ENCODE assay signal across 8 cellular contexts in the genomic region with DNA sequence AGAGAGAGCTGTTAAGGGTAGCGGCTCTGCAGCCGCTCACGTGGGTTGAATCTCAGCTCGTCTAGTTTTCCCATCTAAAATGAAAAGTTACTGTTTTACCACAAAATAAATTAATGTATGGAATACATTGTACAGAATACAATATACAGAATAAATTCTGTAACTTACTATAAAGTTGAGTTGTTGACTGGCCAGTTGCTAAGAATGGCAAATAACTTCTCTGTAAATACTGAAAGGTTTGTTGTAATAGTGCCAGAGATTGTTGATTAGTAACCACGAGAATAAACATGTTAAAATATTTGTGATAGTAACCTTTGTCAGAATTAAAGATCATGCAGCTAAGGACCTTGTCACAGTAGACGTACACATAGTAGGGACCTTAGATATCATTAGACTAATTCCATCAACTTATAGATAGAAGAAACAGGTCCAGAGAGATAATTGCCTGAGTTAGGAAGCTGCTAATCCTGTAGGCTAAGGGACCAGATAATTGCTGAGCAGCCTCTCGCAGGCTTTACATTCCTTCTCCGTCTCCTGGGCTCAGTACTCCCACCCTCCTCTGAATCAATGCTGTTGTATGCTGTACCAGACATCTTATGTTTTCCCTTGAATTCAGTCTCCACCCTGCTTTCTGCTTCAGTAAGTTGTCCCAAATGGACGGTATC. TPM values are rescaled to one million over a fixed set of nuclear protein-coding genes. Genes with fewer than 3 reads are reported as not detected.
A peak's percentile ranks its signal among the peaks of the same experiment; 100 is the strongest.
DNase-seq lines count a peak whose midpoint lies in the region; ATAC-seq and TF ChIP-seq lines count a peak whose summit lies in the region.

No MANE protein-coding gene starts in this region.

- H3K4me1 Mint-ChIP-seq in mesothelial cell of epicardium = peaks cover 45% of the 10 kb centered on the region

- no peak overlapping the region for H3K9ac ChIP-seq in HUES6 (ENCODE audit: low read length)

- H3K4me3 Mint-ChIP-seq in mesothelial cell of epicardium = peak overlapping the region; percentile 89

- no peaks in the 10 kb centered on the region for H3K9me3 ChIP-seq in HUES6 (ENCODE audit: control insufficient read depth, insufficient read depth, low read depth, low read length)

- no peak overlapping the region for H3K27ac ChIP-seq in HUES6 (ENCODE audit: low read depth, low read length)
- peak overlapping the region; percentile 48 for H3K27ac ChIP-seq in brain microvascular endothelial cell

- CTCF ChIA-PET in AG04449 (lab: Yijun Ruan, JAX) = interaction anchor here (1.1 to 2.4 kb wide), 5 partner anchors 12 to 31 kb away, joined by 4 to 12 read pairs (median 4); partner anchors contain the start of gene MDC1

- TF ChIP-seq CTCF in AG04449 (IDR thresholded peaks at IDR 0.05; ENCODE audit: insufficient read depth, low read length, missing control alignments) (no peak), brain microvascular endothelial cell (IDR thresholded peaks at IDR 0.05; ENCODE audit: low read depth, low read length, missing control alignments) (no peak), mesothelial cell of epicardium (IDR thresholded peaks at IDR 0.05; ENCODE audit: unreplicated experiment) (no peak)

- H3K27ac Mint-ChIP-seq in mesothelial cell of epicardium = peak overlapping the region; percentile 93

- H3K27me3 ChIP-seq in HUES6 (ENCODE audit: control insufficient read depth, insufficient read depth, low read length) (no peaks in the 10 kb centered on the region), brain microvascular endothelial cell (replicated peaks) (no peaks in the 10 kb centered on the region)

- H3K36me3 Mint-ChIP-seq in mesothelial cell of epicardium = no peaks in the 10 kb centered on the region

- in situ Hi-C loops in brain microvascular endothelial cell (cut with HindIII; ENCODE audit: low pct_ligation_motif_present, low sequenced_read_pairs) = no loop called here

- POLR2A ChIA-PET in AG04449 (lab: Yijun Ruan, JAX) = interaction anchor here (0.6 to 1.4 kb wide), 8 partner anchors 11 to 90 kb away, joined by 3 to 6 read pairs (median 4); partner anchors contain the start of genes FLOT1 and TUBB

- H3K36me3 ChIP-seq in HUES6 (ENCODE audit: control insufficient read depth, insufficient read depth, low read length) = no peaks in the 10 kb centered on the region
- H3K36me3 ChIP-seq in brain microvascular endothelial cell (replicated peaks) = no peaks in the 10 kb centered on the region

- DNase-seq in AG04449 (ENCODE audit: low read depth, low spot score) = no peak
- no peak for DNase-seq in brain microvascular endothelial cell
- no peak for DNase-seq in mesothelial cell of epicardium (ENCODE audit: low spot score in 2 of 2, unreplicated experiment in 2 of 2)
- DNase-seq in medulla oblongata (ENCODE audit: extremely low spot score) = no peak

- H3K4me3 ChIP-seq in AG04449 (ENCODE audit: low read depth, low read length) = peak overlapping the region; percentile 98
- H3K4me3 ChIP-seq in HUES6 (ENCODE audit: low read depth, low read length) = peak overlapping the region; percentile 95
- H3K4me3 ChIP-seq in brain microvascular endothelial cell (ENCODE audit: low read depth, low read length) = peak overlapping the region; percentile 86

- peaks cover 23% of the 10 kb centered on the region for H3K4me1 ChIP-seq in HUES6 (ENCODE audit: control insufficient read depth, insufficient read depth, low read length)

- H3K27me3 Mint-ChIP-seq in mesothelial cell of epicardium (ENCODE audit: low read depth) = no peaks in the 10 kb centered on the region

- ATAC-seq in HG03097 (IDR thresholded peaks at IDR 0.05; ENCODE audit: low FRiP score, unreplicated experiment) (no peak), HG03139 (IDR thresholded peaks at IDR 0.05; ENCODE audit: unreplicated experiment) (no peak), GM18511 (IDR thresholded peaks at IDR 0.05; ENCODE audit: unreplicated experiment) (no peak)

- no peaks in the 10 kb centered on the region for H3K9me3 Mint-ChIP-seq in mesothelial cell of epicardium

RNA-seq across cellular contexts. Expression of gene NRM, which starts 0.6 kb away (rescaled TPM):
- 34.6 to 40.2 TPM (median 36.1 TPM) in 3 replicates for total RNA-seq in mesothelial cell of epicardium

RNA-seq across cellular contexts. Expression of gene PPP1R18, which starts 4.9 kb away (rescaled TPM):
- total RNA-seq in mesothelial cell of epicardium = 28.8 to 30.6 TPM (median 29.5 TPM) in 3 replicates

RNA-seq across cellular contexts. Expression of gene DHX16, which starts 18.5 kb away (rescaled TPM):
- total RNA-seq in mesothelial cell of epicardium = 23.5 to 26.7 TPM (median 25.2 TPM) in 3 replicates

RNA-seq across cellular contexts. Expression of gene MDC1, which starts 25.7 kb away (rescaled TPM):
- 49.7 to 51.9 TPM (median 49.8 TPM) in 3 replicates for total RNA-seq in mesothelial cell of epicardium

RNA-seq across cellular contexts. Expression of gene TUBB, which starts 28.8 kb away (rescaled TPM):
- total RNA-seq in mesothelial cell of epicardium = 1,084 to 1,110 TPM (median 1,094 TPM) in 3 replicates
